In the genomic region with DNA sequence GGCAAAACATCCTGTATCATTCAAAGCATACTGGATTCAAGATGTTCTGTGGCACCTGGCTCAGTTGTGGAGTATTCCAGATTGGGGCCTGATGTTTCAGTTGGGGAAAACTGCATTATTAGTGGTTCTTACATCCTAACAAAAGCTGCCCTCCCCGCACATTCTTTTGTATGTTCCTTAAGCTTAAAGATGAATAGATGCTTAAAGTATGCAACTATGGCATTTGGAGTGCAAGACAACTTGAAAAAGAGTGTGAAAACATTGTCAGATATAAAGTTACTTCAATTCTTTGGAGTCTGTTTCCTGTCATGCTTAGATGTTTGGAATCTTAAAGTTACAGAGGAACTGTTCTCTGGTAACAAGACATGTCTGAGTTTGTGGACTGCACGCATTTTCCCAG, we compare ENCODE assay signal across 1 cellular context.
TF ChIP-seq lines count a peak whose summit lies in the region.

No MANE protein-coding gene starts in this region.

TF ChIP-seq in SK-N-SH treated with all-trans-retinoic acid at 6 μM for 48 hours, 23 proteins besides CTCF, POLR2A, EP300 and RAD21 (continued from another document):
- TF ChIP-seq RARB (CRISPR knock-in tag; IDR thresholded peaks at IDR 0.05) (no peak), BACH2 (CRISPR knock-in tag; IDR thresholded peaks at IDR 0.05; ENCODE audit: borderline replicate concordance) (no peak), TOX (CRISPR knock-in tag; IDR thresholded peaks at IDR 0.05; ENCODE audit: borderline replicate concordance) (no peak), CSDC2 (CRISPR knock-in tag; IDR thresholded peaks at IDR 0.05) (no peak), ZNF565 (CRISPR knock-in tag; conservative IDR thresholded peaks at IDR 0.05; ENCODE audit: low read depth) (no peak)
- TF ChIP-seq, protein P1, sequence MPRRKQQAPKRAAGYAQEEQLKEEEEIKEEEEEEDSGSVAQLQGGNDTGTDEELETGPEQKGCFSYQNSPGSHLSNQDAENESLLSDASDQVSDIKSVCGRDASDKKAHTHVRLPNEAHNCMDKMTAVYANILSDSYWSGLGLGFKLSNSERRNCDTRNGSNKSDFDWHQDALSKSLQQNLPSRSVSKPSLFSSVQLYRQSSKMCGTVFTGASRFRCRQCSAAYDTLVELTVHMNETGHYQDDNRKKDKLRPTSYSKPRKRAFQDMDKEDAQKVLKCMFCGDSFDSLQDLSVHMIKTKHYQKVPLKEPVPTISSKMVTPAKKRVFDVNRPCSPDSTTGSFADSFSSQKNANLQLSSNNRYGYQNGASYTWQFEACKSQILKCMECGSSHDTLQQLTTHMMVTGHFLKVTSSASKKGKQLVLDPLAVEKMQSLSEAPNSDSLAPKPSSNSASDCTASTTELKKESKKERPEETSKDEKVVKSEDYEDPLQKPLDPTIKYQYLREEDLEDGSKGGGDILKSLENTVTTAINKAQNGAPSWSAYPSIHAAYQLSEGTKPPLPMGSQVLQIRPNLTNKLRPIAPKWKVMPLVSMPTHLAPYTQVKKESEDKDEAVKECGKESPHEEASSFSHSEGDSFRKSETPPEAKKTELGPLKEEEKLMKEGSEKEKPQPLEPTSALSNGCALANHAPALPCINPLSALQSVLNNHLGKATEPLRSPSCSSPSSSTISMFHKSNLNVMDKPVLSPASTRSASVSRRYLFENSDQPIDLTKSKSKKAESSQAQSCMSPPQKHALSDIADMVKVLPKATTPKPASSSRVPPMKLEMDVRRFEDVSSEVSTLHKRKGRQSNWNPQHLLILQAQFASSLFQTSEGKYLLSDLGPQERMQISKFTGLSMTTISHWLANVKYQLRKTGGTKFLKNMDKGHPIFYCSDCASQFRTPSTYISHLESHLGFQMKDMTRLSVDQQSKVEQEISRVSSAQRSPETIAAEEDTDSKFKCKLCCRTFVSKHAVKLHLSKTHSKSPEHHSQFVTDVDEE (CRISPR knock-in tag; IDR thresholded peaks at IDR 0.05) = no peak
- TF ChIP-seq, protein P2, sequence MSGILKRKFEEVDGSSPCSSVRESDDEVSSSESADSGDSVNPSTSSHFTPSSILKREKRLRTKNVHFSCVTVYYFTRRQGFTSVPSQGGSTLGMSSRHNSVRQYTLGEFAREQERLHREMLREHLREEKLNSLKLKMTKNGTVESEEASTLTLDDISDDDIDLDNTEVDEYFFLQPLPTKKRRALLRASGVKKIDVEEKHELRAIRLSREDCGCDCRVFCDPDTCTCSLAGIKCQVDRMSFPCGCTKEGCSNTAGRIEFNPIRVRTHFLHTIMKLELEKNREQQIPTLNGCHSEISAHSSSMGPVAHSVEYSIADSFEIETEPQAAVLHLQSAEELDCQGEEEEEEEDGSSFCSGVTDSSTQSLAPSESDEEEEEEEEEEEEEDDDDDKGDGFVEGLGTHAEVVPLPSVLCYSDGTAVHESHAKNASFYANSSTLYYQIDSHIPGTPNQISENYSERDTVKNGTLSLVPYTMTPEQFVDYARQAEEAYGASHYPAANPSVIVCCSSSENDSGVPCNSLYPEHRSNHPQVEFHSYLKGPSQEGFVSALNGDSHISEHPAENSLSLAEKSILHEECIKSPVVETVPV (CRISPR knock-in tag; IDR thresholded peaks at IDR 0.05) = no peak
